ENCODE assay signal across 15 cellular contexts in the genomic region with DNA sequence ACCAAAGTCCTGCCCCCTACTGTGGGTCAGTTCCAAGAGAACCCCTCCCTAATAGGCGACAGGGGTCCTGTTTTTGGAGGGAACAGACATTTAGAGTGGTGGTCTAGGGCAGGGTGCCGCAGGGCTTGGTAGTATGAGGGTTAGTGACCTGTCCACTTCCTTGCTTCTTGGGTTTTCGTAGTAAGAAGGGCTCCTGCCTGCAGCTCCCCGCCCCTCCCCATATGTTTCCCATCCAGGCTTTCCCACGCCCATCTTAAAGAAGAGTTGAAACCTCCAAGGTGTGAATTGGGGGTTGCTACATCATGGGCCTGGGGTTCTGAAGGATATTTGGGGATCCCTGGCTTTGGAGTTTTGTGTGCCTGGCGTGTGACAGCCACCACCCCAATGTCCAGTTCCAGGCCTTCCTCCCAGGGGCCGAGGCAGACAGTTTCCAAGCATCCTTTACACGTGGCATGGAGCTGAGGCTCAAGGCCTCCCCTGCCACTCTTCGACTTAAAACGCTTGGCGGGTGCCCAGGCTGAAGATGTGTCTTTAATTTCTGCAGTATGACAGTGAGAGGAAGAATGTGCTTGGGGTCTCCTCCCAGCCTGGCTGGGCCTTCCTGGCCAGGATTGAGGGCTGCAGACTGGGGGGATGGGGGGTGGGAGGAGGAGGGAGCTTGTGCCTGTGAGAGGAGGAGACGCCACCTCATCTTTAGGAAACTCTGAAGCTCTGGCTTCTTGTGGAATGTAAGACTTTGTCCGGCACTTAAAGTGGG. TPM values are rescaled to one million over a fixed set of nuclear protein-coding genes. Genes with fewer than 3 reads are reported as not detected.
DNase-seq lines count a peak whose midpoint lies in the region; ATAC-seq and TF ChIP-seq lines count a peak whose summit lies in the region.
"Had no signal": no experiment of that assay in that cellular context is flagged by ENCODE, and none has a peak within 500 bp of the region (broad histone marks: within the 10 kb centered on the region; RNA-seq: fewer than 3 reads in every experiment).

No MANE protein-coding gene starts in this region.

- DNase-seq in BJ (ENCODE audit: low read depth) (peak; percentile 99), SJSA1 (ENCODE audit: low read depth in 1 of 2, low spot score in 2 of 2) (peak; percentile 61 to 71), fibroblast of villous mesenchyme (ENCODE audit: low read depth) (peak; percentile 90), NCI-H1417 treated with DMSO at 0.1 percent for 48 hours (lab: John Stamatoyannopoulos, UW) (no peak), DMS 273 (lab: John Stamatoyannopoulos, UW; ENCODE audit: unreplicated experiment) (no peak), SW480 (ENCODE audit: low spot score) (no peak)
- DNase-seq: activated CD4-positive, alpha-beta T cell treated with anti-CD3 and anti-CD28 coated beads for 1 hour; activated effector memory CD4-positive, alpha-beta T cell treated with anti-CD3 and anti-CD28 coated beads, Interleukin-2, amount 50 U/mL, for 16 hours; CD4-positive, alpha-beta T cell; hippocampal formation; NCI-H510A; SJCRH30 had no signal

- TF ChIP-seq CTCF in BJ (IDR thresholded peaks at IDR 0.05; ENCODE audit: insufficient read depth, low read depth, low read length) (no peak), fibroblast of villous mesenchyme (IDR thresholded peaks at IDR 0.05; ENCODE audit: insufficient read depth, low read depth, low read length) (no peak)

- H3K4me3 ChIP-seq in BJ (ENCODE audit: low read depth, low read length) (peak overlapping the region; percentile 97), SJSA1 (no peak overlapping the region), fibroblast of villous mesenchyme (ENCODE audit: low read depth, low read length) (peak overlapping the region; percentile 100), skeletal muscle satellite cell (ENCODE audit: low read length) (no peak overlapping the region)
- H3K4me3 ChIP-seq: SJCRH30 had no signal

- H3K4me1 ChIP-seq in SJSA1 (replicated peaks) (peaks cover 55% of the 10 kb centered on the region), skeletal muscle satellite cell (ENCODE audit: control insufficient read depth, insufficient read depth, low read length) (peaks cover 63% of the 10 kb centered on the region)

- POLR2A ChIA-PET in BJ (lab: Charles Lee) = interaction anchor here (0.5 to 6.3 kb wide), 12 partner anchors 8 to 94 kb away, joined by 3 to 286 read pairs (median 6); a partner anchor contains a TSS

- peak overlapping the region; percentile 49 for H3K9ac ChIP-seq in skeletal muscle satellite cell (ENCODE audit: low read depth, low read length)

- H3K36me3 ChIP-seq in BJ (ENCODE audit: control insufficient read depth, insufficient read depth, low read length) (peaks cover 13% of the 10 kb centered on the region), SJSA1 (peaks cover 23% of the 10 kb centered on the region), skeletal muscle satellite cell (ENCODE audit: insufficient read depth, low read length) (peaks cover 14% of the 10 kb centered on the region)
- H3K36me3 ChIP-seq: SJCRH30 had no signal

- no peaks in the 10 kb centered on the region for H3K27me3 ChIP-seq in BJ (ENCODE audit: control insufficient read depth, insufficient read depth, low read length)
- no peaks in the 10 kb centered on the region for H3K27me3 ChIP-seq in SJSA1 (replicated peaks)
- no peaks in the 10 kb centered on the region for H3K27me3 ChIP-seq in skeletal muscle satellite cell (ENCODE audit: control insufficient read depth, insufficient read depth, low read length)

- ATAC-seq in GM21360 (IDR thresholded peaks at IDR 0.05; ENCODE audit: unreplicated experiment) = no peak

- H3K4me2 ChIP-seq in skeletal muscle satellite cell (ENCODE audit: low read length) = peak overlapping the region; percentile 48

- H3K9me3 ChIP-seq in SJSA1 (replicated peaks) (no peaks in the 10 kb centered on the region), skeletal muscle satellite cell (replicated peaks; ENCODE audit: low read length) (no peaks in the 10 kb centered on the region)
- H3K9me3 ChIP-seq: SJCRH30 had no signal

- CTCF ChIA-PET in BJ (lab: Yijun Ruan, JAX) = interaction anchor here (0.7 to 23.7 kb wide), 10 partner anchors 9 to 84 kb away, joined by 3 to 515 read pairs (median 6); a partner anchor contains a TSS

- H3K27ac ChIP-seq in SJSA1 = no peak overlapping the region
- H3K27ac ChIP-seq: SJCRH30 had no signal

RNA-seq across cellular contexts. Expression of a gene that starts 2.3 kb away (rescaled TPM):
- polyA plus RNA-seq in BJ (2011; rRNA removed) = 1,679 and 2,161 TPM in 2 replicates
- 4,131 and 5,702 TPM in 2 replicates for polyA minus RNA-seq in BJ (2011; rRNA and poly(A)+ RNA removed)
- 957 and 2,133 TPM in 2 replicates for total RNA-seq in SJSA1 (2014; rRNA removed; shearing (Covaris generic))
- total RNA-seq in fibroblast of villous mesenchyme = 2,749 and 5,894 TPM in 2 replicates
- 1,202 and 1,869 TPM in 2 replicates for total RNA-seq in skeletal muscle satellite cell (2012; rRNA removed)

RNA-seq across cellular contexts. Expression of a gene that starts 38.0 kb away (rescaled TPM):
- 0.09 and 0.40 TPM in 2 replicates for polyA plus RNA-seq in BJ (2011; rRNA removed)
- polyA minus RNA-seq in BJ (2011; rRNA and poly(A)+ RNA removed) = not detected in 2 replicates
- total RNA-seq in SJSA1 (2014; rRNA removed; shearing (Covaris generic)) = 2.4 TPM in 1 of 2 replicates, not detected in the other
- 0.32 TPM in 1 of 2 replicates, not detected in the other for total RNA-seq in fibroblast of villous mesenchyme
- 2.5 and 15.7 TPM in 2 replicates for total RNA-seq in skeletal muscle satellite cell (2012; rRNA removed)
- total RNA-seq: CD4-positive, alpha-beta T cell; dermis microvascular lymphatic vessel endothelial cell had no signal

RNA-seq across cellular contexts. Expression of a gene that starts 53.3 kb away (rescaled TPM):
- 17.2 and 19.3 TPM in 2 replicates for polyA plus RNA-seq in BJ (2011; rRNA removed)
- 27.3 and 31.6 TPM in 2 replicates for polyA minus RNA-seq in BJ (2011; rRNA and poly(A)+ RNA removed)
- 69.4 and 70.1 TPM in 2 replicates for total RNA-seq in SJSA1 (2014; rRNA removed; shearing (Covaris generic))
- total RNA-seq in fibroblast of villous mesenchyme = 38.7 and 47.1 TPM in 2 replicates
- 29.2 and 29.5 TPM in 2 replicates for total RNA-seq in skeletal muscle satellite cell (2012; rRNA removed)

Comparison
In these comparisons a context has a peak if more than half of its experiments do, and no peak if none do; other contexts are left out.
1. DNase-seq: peak in BJ (single experiment), SJSA1 (2 of 2) and fibroblast of villous mesenchyme (single experiment); none in NCI-H1417 treated with DMSO at 0.1 percent for 48 hours (single experiment), DMS 273 (single experiment) and SW480 (single experiment).
2. H3K4me3 ChIP-seq: peak in BJ (single experiment) and fibroblast of villous mesenchyme (single experiment); none in SJSA1 (single experiment) and skeletal muscle satellite cell (single experiment).